ENCODE assay signal across 21 cellular contexts in the genomic region with DNA sequence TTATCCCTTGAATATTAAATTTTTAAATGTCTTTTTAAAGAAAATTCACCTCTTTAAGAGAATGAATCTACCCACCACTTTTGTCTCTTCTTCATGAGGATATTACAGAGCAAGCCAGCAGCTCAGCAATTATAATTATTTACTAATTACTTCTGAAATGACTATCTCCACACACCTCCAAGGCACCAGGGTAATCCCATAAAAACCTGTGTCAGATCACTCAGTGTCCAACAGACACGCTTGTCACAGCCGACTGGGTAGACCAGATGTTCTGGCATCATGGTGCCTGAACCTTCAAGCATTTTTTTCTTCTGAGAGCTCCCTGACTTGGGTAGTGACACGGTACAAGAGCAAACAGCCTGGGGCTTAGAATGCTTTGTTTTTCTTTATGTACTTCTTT.
A peak's percentile ranks its signal among the peaks of the same experiment; 100 is the strongest.
DNase-seq lines count a peak whose midpoint lies in the region; ATAC-seq and TF ChIP-seq lines count a peak whose summit lies in the region.
"Had no signal": no experiment of that assay in that cellular context is flagged by ENCODE, and none has a peak within 500 bp of the region (broad histone marks: within the 10 kb centered on the region; RNA-seq: fewer than 3 reads in every experiment).

No MANE protein-coding gene starts in this region.

- TF ChIP-seq POLR2A in suprapubic skin (IDR thresholded peaks at IDR 0.05), result no peak

- no peaks in the 10 kb centered on the region for H3K36me3 Mint-ChIP-seq in endothelial cell (ENCODE audit: low read depth, unreplicated experiment)

- no peak overlapping the region for H3K4me3 Mint-ChIP-seq in endothelial cell (ENCODE audit: unreplicated experiment)
- H3K4me3 Mint-ChIP-seq: B cell; CD4-positive, alpha-beta T cell; T-helper 1 cell treated with Interleukin-12 subunit alpha and Interleukin-12 subunit beta and Interleukin-4 antibody, amounts not matched to agents 30 μg/mL and 1 μg/mL, for 36 hours had no signal

- peak; percentile 56 for ATAC-seq in HG03097 (IDR thresholded peaks at IDR 0.05; ENCODE audit: low FRiP score, unreplicated experiment)
- ATAC-seq: HCT116 had no signal

- 39% methylated on average over 3 of the region's 3 CpGs for WGBS in suprapubic skin

- H3K27ac Mint-ChIP-seq in endothelial cell (ENCODE audit: unreplicated experiment), result no peak overlapping the region
- H3K27ac Mint-ChIP-seq: B cell; CD4-positive, alpha-beta T cell; T-helper 1 cell treated with Interleukin-12 subunit alpha and Interleukin-12 subunit beta and Interleukin-4 antibody, amounts not matched to agents 30 μg/mL and 1 μg/mL, for 36 hours had no signal

- no peaks in the 10 kb centered on the region for H3K36me3 ChIP-seq in suprapubic skin

- TF ChIP-seq EP300 in suprapubic skin (IDR thresholded peaks at IDR 0.05), result no peak

- no peak overlapping the region for H3K27ac ChIP-seq in suprapubic skin
- H3K27ac ChIP-seq: 22Rv1, HL-60 had no signal

- H3K4me3 ChIP-seq in epithelial cell of esophagus (ENCODE audit: low read length) (no peak overlapping the region), suprapubic skin (no peak overlapping the region)

- no peaks in the 10 kb centered on the region for H3K4me1 ChIP-seq in suprapubic skin

- no peaks in the 10 kb centered on the region for H3K9me3 Mint-ChIP-seq in endothelial cell (ENCODE audit: unreplicated experiment)
- H3K9me3 Mint-ChIP-seq: CD4-positive, alpha-beta T cell; T-helper 1 cell treated with Interleukin-12 subunit alpha and Interleukin-12 subunit beta and Interleukin-4 antibody, amounts not matched to agents 30 μg/mL and 1 μg/mL, for 36 hours had no signal

- H3K4me1 Mint-ChIP-seq in endothelial cell (ENCODE audit: unreplicated experiment), result no peaks in the 10 kb centered on the region
- H3K4me1 Mint-ChIP-seq: B cell had no signal

- H3K27me3 Mint-ChIP-seq in endothelial cell (ENCODE audit: unreplicated experiment), result peaks cover 3% of the 10 kb centered on the region

- H3K9me3 ChIP-seq in suprapubic skin, result no peaks in the 10 kb centered on the region

- DNase-seq in DMS 273 (lab: John Stamatoyannopoulos, UW; ENCODE audit: unreplicated experiment) (peak; percentile 9), DMS 273 treated with DMSO at 0.1 percent for 48 hours (lab: John Stamatoyannopoulos, UW) (no peak), NCI-H69 (lab: John Stamatoyannopoulos, UW) (peak; percentile 67), epithelial cell of esophagus (ENCODE audit: low read depth) (peak; percentile 8), suprapubic skin (ENCODE audit: low spot score in 2 of 2) (no peak), epidermal melanocyte (ENCODE audit: insufficient read length, low spot score) (no peak), endothelial cell (ENCODE audit: low spot score) (no peak)
- DNase-seq: CD4-positive, alpha-beta T cell; DND-41; GDM1; NCI-H1105 treated with DMSO at 0.1 percent for 48 hours; NCI-H2029; OCI-M1; RPMI8226; SIG-M5 had no signal

- TF ChIP-seq CTCF in epithelial cell of esophagus (IDR thresholded peaks at IDR 0.05; ENCODE audit: insufficient read depth, low read depth, low read length, missing control alignments) (no peak), suprapubic skin (IDR thresholded peaks at IDR 0.05) (no peak), endothelial cell (IDR thresholded peaks at IDR 0.05; ENCODE audit: unreplicated experiment) (no peak)

- H3K27me3 ChIP-seq in suprapubic skin, result no peaks in the 10 kb centered on the region

Comparison
In these comparisons a context has a peak if more than half of its experiments do, and no peak if none do; other contexts are left out.
1. DNase-seq: peak in DMS 273 (single experiment), NCI-H69 (single experiment) and epithelial cell of esophagus (single experiment); none in DMS 273 treated with DMSO at 0.1 percent for 48 hours (single experiment), suprapubic skin (0 of 2), epidermal melanocyte (single experiment) and endothelial cell (single experiment).